Comparison of ENCODE assay signal across 25 cellular contexts in the genomic region with DNA sequence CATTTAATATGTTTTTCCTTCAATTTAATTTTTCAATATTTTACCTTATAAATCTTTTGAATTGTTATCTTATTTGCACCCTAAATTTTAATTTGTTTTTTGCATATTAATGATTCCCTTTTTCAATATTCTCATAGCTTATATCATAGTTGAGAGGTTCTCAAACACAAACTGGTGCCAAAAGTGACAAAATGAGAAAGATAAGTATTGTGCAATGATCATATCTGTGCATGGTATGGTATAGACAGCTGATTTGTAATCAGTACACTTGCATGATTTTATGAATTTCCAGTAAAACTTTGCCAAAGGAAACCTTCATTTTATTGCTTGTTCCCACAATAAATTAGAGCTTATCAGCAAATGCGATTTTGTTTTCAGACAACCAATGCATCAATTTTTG.
DNase-seq lines count a peak whose midpoint lies in the region; ATAC-seq, FAIRE-seq and TF ChIP-seq lines count a peak whose summit lies in the region.
"Had no signal": no experiment of that assay in that cellular context is flagged by ENCODE, and none has a peak within 500 bp of the region (broad histone marks: within the 10 kb centered on the region; RNA-seq: fewer than 3 reads in every experiment).

No MANE protein-coding gene starts in this region.

- H3K79me1 ChIP-seq in IMR-90 (ENCODE audit: low read depth in 1 of 2, low read length in 2 of 2) (no peaks in the 10 kb centered on the region), H1 (ENCODE audit: low read depth, low read length) (peaks cover 3% of the 10 kb centered on the region)

- TF ChIP-seq RAD21 in IMR-90 (IDR thresholded peaks at IDR 0.05; ENCODE audit: low read length) (no peak), H1 (IDR thresholded peaks at IDR 0.05 in 1 of 2, conservative IDR thresholded peaks at IDR 0.05 in 1 of 2; ENCODE audit: low read depth in 2 of 2, low read length in 2 of 2) (no peak)

- H2AFZ ChIP-seq in IMR-90 (replicated peaks; ENCODE audit: low read length, poor library complexity) (no peak overlapping the region), H1 (ENCODE audit: low read length) (no peak overlapping the region)

- POLR2A ChIA-PET in IMR-90 (lab: Charles Lee; ENCODE audit: unreplicated experiment) (no interaction called here), H1 (lab: Charles Lee; ENCODE audit: partially characterized antibody) (no interaction called here)

- TF ChIP-seq CTCF in IMR-90 (conservative IDR thresholded peaks at IDR 0.05; ENCODE audit: low read depth, low read length) (no peak), LNCaP clone FGC (IDR thresholded peaks at IDR 0.05; ENCODE audit: control insufficient read depth, extremely low read depth, insufficient read depth) (no peak), H1 (IDR thresholded peaks at IDR 0.05; ENCODE audit: control extremely low read depth in 1 of 3, insufficient read depth in 1 of 3, low read depth in 1 of 3, low read length in 3 of 3) (no peak)

- H2AK5ac ChIP-seq in IMR-90 (ENCODE audit: low read depth, low read length) (no peak overlapping the region), H1 (ENCODE audit: low read depth, low read length) (no peak overlapping the region)

- no peak overlapping the region for H2AK9ac ChIP-seq in IMR-90 (replicated peaks; ENCODE audit: low read depth, low read length, poor library complexity)

- BruUV-seq in IMR-90 (replicated peaks; lab: Mats Ljungman, UMichigan), result no TSS peak

- H2BK5ac ChIP-seq in IMR-90 (ENCODE audit: low read depth, low read length, poor library complexity, severe bottlenecking), result no peak overlapping the region
- no peak overlapping the region for H2BK5ac ChIP-seq in H1 (ENCODE audit: low read depth, low read length)

- H3K56ac ChIP-seq in IMR-90 (ENCODE audit: extremely low read depth, insufficient read depth, low read length), result no peak overlapping the region
- no peak overlapping the region for H3K56ac ChIP-seq in H1 (replicated peaks; ENCODE audit: insufficient read length, low read depth, low read length)

- in situ Hi-C loops in IMR-90 (cut with MboI; ENCODE audit: low sequenced_read_pairs), result no loop called here

- H3K14ac ChIP-seq in IMR-90 (replicated peaks; ENCODE audit: low read depth, low read length) (no peak overlapping the region), H1 (ENCODE audit: insufficient read length) (no peak overlapping the region)

- no peak for TF ChIP-seq EP300 in H1 (IDR thresholded peaks at IDR 0.05; ENCODE audit: borderline replicate concordance in 1 of 2, low read depth in 2 of 2, low read length in 2 of 2)

- H3K36me3 ChIP-seq in IMR-90 (ENCODE audit: control insufficient read depth, insufficient read depth, low read length) (no peaks in the 10 kb centered on the region), H1 (ENCODE audit: control insufficient read depth in 2 of 4, insufficient read depth in 4 of 4, low read length in 3 of 4) (0 out of 8 replicates have a peak, but pooled peaks cover 0 to 3% (median 0%) of the 10 kb centered on the region in 4 experiments)
- H3K36me3 ChIP-seq: BE2C, BLaER1 had no signal

- H3K27ac ChIP-seq in IMR-90 (ENCODE audit: insufficient read depth, low read length) (no peak overlapping the region), H1 (ENCODE audit: low read depth, low read length) (no peak overlapping the region)
- H3K27ac ChIP-seq: BLaER1 had no signal

- no peak overlapping the region for H3K4ac ChIP-seq in IMR-90 (ENCODE audit: low read depth, low read length)
- H3K4ac ChIP-seq in H1 (replicated peaks; ENCODE audit: insufficient read length, low read depth, low read length), result no peak overlapping the region

- no peak overlapping the region for H2BK20ac ChIP-seq in IMR-90 (ENCODE audit: low read depth, low read length)
- H2BK20ac ChIP-seq in H1 (ENCODE audit: low read length), result no peak overlapping the region

- no peak overlapping the region for H4K8ac ChIP-seq in IMR-90 (ENCODE audit: low read depth in 2 of 2, low read length in 2 of 2)
- no peak overlapping the region for H4K8ac ChIP-seq in H1 (ENCODE audit: extremely low read depth, insufficient read depth, low read length)

- no peaks in the 10 kb centered on the region for H3K4me1 ChIP-seq in IMR-90 (ENCODE audit: control insufficient read depth, insufficient read depth, low read length)
- no peaks in the 10 kb centered on the region for H3K4me1 ChIP-seq in H1 (replicated peaks in 1 of 4; ENCODE audit: control insufficient read depth in 3 of 4, insufficient read depth in 4 of 4, low read length in 3 of 4)
- H3K4me1 ChIP-seq: BE2C, BLaER1 had no signal

- H3K9me3 ChIP-seq in IMR-90 (ENCODE audit: control insufficient read depth, insufficient read depth, low read length) (no peaks in the 10 kb centered on the region), H1 (ENCODE audit: insufficient read depth in 2 of 2, low read depth in 1 of 2, low read length in 1 of 2) (no peaks in the 10 kb centered on the region; a peak in 1 of 4 replicates)
- H3K9me3 ChIP-seq: BE2C, BLaER1 had no signal

- H3K9ac ChIP-seq in IMR-90 (ENCODE audit: low read depth, low read length) (no peak overlapping the region), H1 (replicated peaks in 1 of 4; ENCODE audit: extremely low read depth in 1 of 4, low read depth in 3 of 4, low read length in 3 of 4) (no peak overlapping the region)
- H3K9ac ChIP-seq: BLaER1 had no signal

- ATAC-seq in IMR-90 (ENCODE audit: low read depth) (no peak), left lobe of liver (no peak)
- ATAC-seq: GM12878 had no signal

- no peak overlapping the region for H3K4me2 ChIP-seq in IMR-90 (ENCODE audit: low read depth, low read length)
- H3K4me2 ChIP-seq in H1 (ENCODE audit: insufficient read depth in 1 of 2, low read depth in 2 of 2, low read length in 2 of 2), result no peak overlapping the region
- H3K4me2 ChIP-seq: BLaER1 had no signal

- FAIRE-seq in H1 (lab: Jason Lieb, UNC), result no peak
- FAIRE-seq: A204.1, GM12878, GM12892, GM18507 had no signal

- no peak overlapping the region for H2BK15ac ChIP-seq in IMR-90 (ENCODE audit: low read depth, low read length)
- H2BK15ac ChIP-seq in H1 (ENCODE audit: low read length), result no peak overlapping the region

- H4K91ac ChIP-seq in IMR-90 (ENCODE audit: insufficient read depth, low read depth, low read length) (no peak overlapping the region), H1 (replicated peaks; ENCODE audit: insufficient read length, low read length) (no peak overlapping the region)

- H3K23ac ChIP-seq in IMR-90 (ENCODE audit: low read depth, low read length) (no peak overlapping the region), H1 (ENCODE audit: insufficient read length) (no peak overlapping the region)

- no CpG with 5 or more reads among the region's 1 CpG for WGBS in IMR-90 (ENCODE audit: extremely low coverage in 2 of 2, insufficient read length in 1 of 2), 2 experiments
- 92% methylated on average over 1 of the region's 1 CpG; no CpG with 5 or more reads in 1 of the 2 experiments for WGBS in H1 (ENCODE audit: extremely low coverage in 1 of 2, insufficient coverage in 1 of 2, insufficient read length in 1 of 2, insufficient replicate concordance in 2 of 2, low coverage in 1 of 2, low lambda C conversion rate in 2 of 2, missing lambda C conversion rate in 1 of 2), 2 experiments

- TF ChIP-seq POLR2A in IMR-90 (IDR thresholded peaks at IDR 0.05; ENCODE audit: low read depth, low read length), result no peak
- no peak for TF ChIP-seq POLR2A in H1 (IDR thresholded peaks at IDR 0.05; ENCODE audit: control extremely low read depth in 1 of 2, low read depth in 2 of 2, low read length in 2 of 2)

- H3K4me3 ChIP-seq in IMR-90 (ENCODE audit: insufficient read depth, low read depth, low read length) (no peak overlapping the region), LNCaP clone FGC (ENCODE audit: low read depth, low read length) (no peak overlapping the region), H1 (ENCODE audit: extremely low read depth in 1 of 4, insufficient read depth in 2 of 4, low read depth in 3 of 4, low read length in 4 of 4) (no peak overlapping the region)
- H3K4me3 ChIP-seq: BLaER1, GM12878 had no signal

- CTCF ChIA-PET in IMR-90 (lab: Yijun Ruan, JAX) (interaction anchor here (1.2 kb wide), 1 partner anchor 24 kb away, joined by 3 read pairs; no protein-coding TSS in a partner anchor), H1 (lab: Charles Lee; ENCODE audit: partially characterized antibody) (interaction anchor here (0.9 to 1.6 kb wide), 2 partner anchors 8 to 13 kb away, joined by 3 read pairs; no protein-coding TSS in a partner anchor)

- peaks cover 13% of the 10 kb centered on the region for H3K27me3 ChIP-seq in IMR-90 (ENCODE audit: control insufficient read depth, insufficient read depth, low read length)
- H3K27me3 ChIP-seq in H1 (replicated peaks in 1 of 4; ENCODE audit: control insufficient read depth in 3 of 4, extremely low read depth in 1 of 4, insufficient read depth in 3 of 4, low read length in 3 of 4), result no peaks in the 10 kb centered on the region
- H3K27me3 ChIP-seq: BE2C, BLaER1 had no signal

- no peak overlapping the region for H4K5ac ChIP-seq in IMR-90 (ENCODE audit: low read depth, low read length)
- H4K5ac ChIP-seq in H1 (ENCODE audit: insufficient read length, low read depth, low read length), result no peak overlapping the region

- no peaks in the 10 kb centered on the region for H3K9me1 ChIP-seq in IMR-90 (ENCODE audit: insufficient read depth, low read length)

- intact Hi-C loops in IMR-90 (cut with micrococcal nuclease), result no loop called here

- dilution Hi-C loops in IMR-90 (cut with HindIII; ENCODE audit: low sequenced_read_pairs, unreplicated experiment), result no loop called here

- H3K23me2 ChIP-seq in H1 (ENCODE audit: low read depth, low read length), result no peaks in the 10 kb centered on the region

- no peaks in the 10 kb centered on the region for H3K79me2 ChIP-seq in H1 (ENCODE audit: control insufficient read depth in 1 of 2, insufficient read depth in 2 of 2, low read length in 2 of 2)

- H3K18ac ChIP-seq in IMR-90 (ENCODE audit: low read depth, low read length) (no peak overlapping the region), H1 (ENCODE audit: extremely low read depth, low read length) (no peak overlapping the region)

- H4K20me1 ChIP-seq in IMR-90 (ENCODE audit: insufficient read depth, low read length), result no peaks in the 10 kb centered on the region
- no peaks in the 10 kb centered on the region for H4K20me1 ChIP-seq in H1 (replicated peaks in 1 of 2; ENCODE audit: control insufficient read depth in 1 of 2, insufficient read depth in 2 of 2, low read length in 2 of 2)
- H4K20me1 ChIP-seq: BLaER1 had no signal

- no peak overlapping the region for H2BK12ac ChIP-seq in H1 (ENCODE audit: low read depth, low read length)

- H2BK120ac ChIP-seq in IMR-90 (ENCODE audit: low read depth, low read length) (no peak overlapping the region), H1 (replicated peaks; ENCODE audit: low read depth, low read length) (no peak overlapping the region)

- DNase-seq in IMR-90 (no peak), LNCaP clone FGC (ENCODE audit: low read depth) (peak; percentile 34), H1 (ENCODE audit: low read depth in 1 of 2, low spot score in 2 of 2) (no peak), left lobe of liver (ENCODE audit: low spot score) (no peak)
- DNase-seq in stimulated activated CD4-positive, alpha-beta T cell treated with anti-CD3 and anti-CD28 coated beads, Interleukin-15, amount 100 ng/mL, for 24 hours, result no peak
- DNase-seq: 8988T; ACHN; BE2C; C1 segment of cervical spinal cord; CD4-positive, alpha-beta memory T cell; CD4-positive, CD25-positive, alpha-beta regulatory T cell; CD8-positive, alpha-beta memory T cell; COR-L47; DMS 273 treated with DMSO at 0.1 percent for 48 hours; DMS153; DMS53; DMS79; DND-41; EL; GDM1 had no signal
